8 cellular contexts compared by ENCODE assay signal in the genomic region with DNA sequence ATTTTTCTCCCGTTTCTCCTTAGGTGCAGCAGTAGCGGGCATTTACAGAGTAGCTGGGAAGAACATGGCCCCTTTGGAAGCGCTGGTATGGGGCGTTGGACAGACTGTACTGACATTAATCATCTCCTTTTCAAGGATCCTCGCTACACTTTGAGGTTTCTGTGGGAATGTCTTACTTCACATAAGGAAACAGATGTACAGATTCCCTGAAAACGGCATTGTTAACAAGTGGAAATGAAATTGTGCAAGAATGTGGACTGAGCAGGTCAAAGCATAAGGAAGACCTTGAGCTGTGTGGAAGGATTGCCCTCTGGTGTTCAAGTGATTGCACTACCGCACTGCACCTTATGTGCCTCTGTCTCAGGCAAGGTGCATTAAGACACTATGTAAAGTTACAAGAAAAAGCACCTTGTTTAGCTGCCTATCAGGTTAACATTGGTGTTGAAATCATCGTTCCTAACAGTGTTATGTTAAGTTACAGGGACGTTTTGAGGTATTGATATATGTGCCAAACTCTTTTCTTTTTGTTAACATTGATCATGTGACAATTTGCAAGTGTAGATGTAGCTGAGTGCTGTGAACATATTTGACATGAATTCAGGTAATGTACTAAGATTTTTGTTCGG. TPM values are rescaled to one million over a fixed set of nuclear protein-coding genes. Genes with fewer than 3 reads are reported as not detected.
A peak's percentile ranks its signal among the peaks of the same experiment; 100 is the strongest.
DNase-seq lines count a peak whose midpoint lies in the region; ATAC-seq, FAIRE-seq and TF ChIP-seq lines count a peak whose summit lies in the region.

No MANE protein-coding gene starts in this region.

- 22 to 26% methylated on average over 10 of the region's 10 CpGs for WGBS in pancreas, 2 donors

- no peaks in the 10 kb centered on the region for H3K36me3 ChIP-seq in pancreas

- H3K9me3 ChIP-seq in pancreas, result no peaks in the 10 kb centered on the region

- ATAC-seq in GM21576 (IDR thresholded peaks at IDR 0.05; ENCODE audit: unreplicated experiment), result peak; percentile 93
- peak; percentile 99 to 100 (median 100) for ATAC-seq in pancreas

- peak; percentile 72 for FAIRE-seq in RCC 7860 (lab: Jason Lieb, UNC)
- peak; percentile 83 for FAIRE-seq in pancreas (lab: Jason Lieb, UNC)

- peak overlapping the region in 3 of 4 donors; percentile 4 to 28 (median 26) for H3K4me3 ChIP-seq in pancreas

- peak; percentile 50 to 82 (median 80) for TF ChIP-seq CTCF in pancreas (IDR thresholded peaks at IDR 0.05)

- intact Hi-C loops in pancreas (cut with DNase I), result no loop called here

- DNase-seq in GM03348 (ENCODE audit: low spot score), result peak; percentile 70
- DNase-seq in HuH-7.5 (ENCODE audit: low spot score), result peak; percentile 16
- peak; percentile 52 for DNase-seq in RCC 7860 (ENCODE audit: low spot score)
- peak; percentile 72 for DNase-seq in activated effector memory CD4-positive, alpha-beta T cell treated with anti-CD3 and anti-CD28 coated beads, Interleukin-2, amount 50 U/mL, for 16 hours
- DNase-seq in germinal center (ENCODE audit: low spot score), result peak; percentile 63
- peak in 3 of 6 donors; percentile 56 to 76 (median 66) for DNase-seq in pancreas
- no peak for DNase-seq in cerebellar nuclear complex (lab: John Stamatoyannopoulos, UW)

- no peaks in the 10 kb centered on the region for H3K27me3 ChIP-seq in pancreas

- no peak overlapping the region for H3K27ac ChIP-seq in pancreas

- peaks cover 0 to 2% (median 0%) of the 10 kb centered on the region in 3 donors for H3K4me1 ChIP-seq in pancreas

RNA-seq across cellular contexts. Expression of gene TMEM170B, which starts 38.0 kb away (rescaled TPM):
- total RNA-seq in pancreas, result 1 to 10 TPM in 4 of 6 donors, under 1 TPM in 2; 0.85 to 2.3 (median 1.6) TPM
- 1 to 10 TPM in 1 of 2 donors, under 1 TPM in 1; 0.49 to 1.5 TPM for polyA plus RNA-seq in pancreas

Comparison
In these comparisons a context has a peak if more than half of its experiments do, and no peak if none do; other contexts are left out.
1. DNase-seq: peak in GM03348 (single experiment), HuH-7.5 (single experiment), RCC 7860 (single experiment), activated effector memory CD4-positive, alpha-beta T cell treated with anti-CD3 and anti-CD28 coated beads, Interleukin-2, amount 50 U/mL, for 16 hours (single experiment) and germinal center (single experiment); none in cerebellar nuclear complex (0 of 2).